In the genomic region with DNA sequence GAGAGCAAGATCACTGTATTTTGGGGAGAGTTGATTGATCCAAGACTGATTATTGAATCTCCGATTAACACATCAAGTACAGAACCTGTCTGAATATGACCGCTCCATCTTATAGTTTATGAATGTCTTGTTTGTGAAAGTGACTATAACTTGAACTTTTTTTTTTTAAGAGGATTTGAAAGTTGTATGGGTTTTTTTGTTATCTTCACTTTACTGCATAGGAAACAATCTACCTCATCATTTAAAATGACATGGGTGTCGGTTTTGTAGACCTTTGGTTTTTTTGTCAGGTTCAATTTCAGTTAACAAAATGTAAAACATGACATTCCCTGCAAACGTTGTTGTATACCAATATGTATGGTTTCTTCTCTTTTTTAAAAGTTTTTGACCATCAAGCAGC, we compare ENCODE assay signal across 23 cellular contexts.
"Had no signal": no experiment of that assay in that cellular context is flagged by ENCODE, and none has a peak within 500 bp of the region (broad histone marks: within the 10 kb centered on the region; RNA-seq: fewer than 3 reads in every experiment).

No MANE protein-coding gene starts in this region.

- H2AFZ ChIP-seq: parathyroid adenoma had no signal

- H3K9me3 ChIP-seq: colonic mucosa, esophagus squamous epithelium, heart right ventricle, neutrophil, prostate gland, right atrium auricular region, sigmoid colon, testis, tibial nerve, upper lobe of left lung had no signal

- H3K36me3 ChIP-seq: colonic mucosa, prostate gland, right atrium auricular region, sigmoid colon had no signal

- FAIRE-seq: urothelium cell line had no signal

- H3K4me3 ChIP-seq: colonic mucosa, esophagus squamous epithelium, heart right ventricle, lung, prostate gland, right atrium auricular region, sigmoid colon, testis, tibial nerve, upper lobe of left lung had no signal

- ATAC-seq: stimulated activated naive CD8-positive, alpha-beta T cell treated with anti-CD3 and anti-CD28 coated beads, Interleukin-15, Interleukin-2, amounts not matched to agents 100 U/mL and 50 U/mL, for 24 hours had no signal

- H3K27ac ChIP-seq: colonic mucosa, esophagus squamous epithelium, heart right ventricle, neutrophil, parathyroid adenoma, prostate gland, right atrium auricular region, sigmoid colon, testis, tibial nerve, upper lobe of left lung had no signal

- DNase-seq: colonic mucosa; effector CD8-positive, alpha-beta T cell; erythroblast; esophagus squamous epithelium; foreskin melanocyte; glutamatergic neuron; heart right ventricle; hippocampal formation; naive B cell; sigmoid colon; stimulated activated CD4-positive, alpha-beta T cell treated with anti-CD3 and anti-CD28 coated beads, Interleukin-2, amount 100 ng/mL, for 24 hours; stimulated activated CD4-positive, alpha-beta T cell treated with anti-CD3 and anti-CD28 coated beads, Interleukin-4, amount 100 ng/mL, for 24 hours; stimulated activated naive CD8-positive, alpha-beta T cell treated with anti-CD3 and anti-CD28 coated beads, Interleukin-15, Interleukin-2, amounts not matched to agents 100 U/mL and 50 U/mL, for 24 hours; substantia nigra; testis; upper lobe of left lung had no signal

- H3K79me2 ChIP-seq: parathyroid adenoma had no signal

- H3K27me3 ChIP-seq: colonic mucosa, esophagus squamous epithelium, heart right ventricle, neutrophil, right atrium auricular region, sigmoid colon, testis, tibial nerve, upper lobe of left lung had no signal

- H3K9ac ChIP-seq: parathyroid adenoma had no signal

- H3K4me1 ChIP-seq: colonic mucosa, esophagus squamous epithelium, parathyroid adenoma, prostate gland, right atrium auricular region, testis, tibial nerve, upper lobe of left lung had no signal
